In genomic region chr17:73740370-73740769, GRCh38 we compare ENCODE assay signal across 19 cellular contexts.
DNase-seq lines count a peak whose midpoint lies in the region; ATAC-seq and TF ChIP-seq lines count a peak whose summit lies in the region.
"Had no signal": no experiment of that assay in that cellular context is flagged by ENCODE, and none has a peak within 500 bp of the region (broad histone marks: within the 10 kb centered on the region; RNA-seq: fewer than 3 reads in every experiment).

No MANE protein-coding gene starts in this region.

- H3K4me1 ChIP-seq in liver (ENCODE audit: control insufficient read depth in 4 of 4, insufficient read depth in 4 of 4, low read length in 3 of 4) = no peaks in the 10 kb centered on the region
- H3K4me1 ChIP-seq: BE2C, HAP-1 had no signal

- H3K4me3 ChIP-seq in liver (ENCODE audit: low read depth in 1 of 3, low read length in 3 of 3) = no peak overlapping the region
- H3K4me3 ChIP-seq: HAP-1, MG63 had no signal

- ATAC-seq in GM18867 (IDR thresholded peaks at IDR 0.05; ENCODE audit: unreplicated experiment) (no peak), GM21381 (IDR thresholded peaks at IDR 0.05; ENCODE audit: unreplicated experiment) (no peak)
- ATAC-seq: Right ventricle myocardium inferior had no signal

- peaks cover 0 to 2% (median 0%) of the 10 kb centered on the region in 4 donors for H3K9me3 ChIP-seq in liver (ENCODE audit: control insufficient read depth in 4 of 4, low read length in 3 of 4)
- H3K9me3 ChIP-seq: BE2C, HAP-1, MG63 had no signal

- DNase-seq in AML-193 (lab: John Stamatoyannopoulos, UW) = peak; percentile 14 to 20
- peak; percentile 43 for DNase-seq in MV-4-11 (lab: John Stamatoyannopoulos, UW)
- peak; percentile 85 for DNase-seq in SKM-1 treated with dmso at 0.1 percent for 144 hours (lab: John Stamatoyannopoulos, UW; ENCODE audit: unreplicated experiment)
- no peak for DNase-seq in NCI-H2171 treated with DMSO at 0.1 percent for 48 hours (lab: John Stamatoyannopoulos, UW)
- no peak for DNase-seq in inferior parietal cortex (ENCODE audit: extremely low spot score)
- DNase-seq: BE2C, DMS79, Karpas-422, MG63, NCI-H1105 treated with DMSO at 0.1 percent for 48 hours, NCI-H187, NCI-H2107, NCI-H2227 treated with DMSO at 0.1 percent for 48 hours, NCI-H510A treated with DMSO at 0.1 percent for 48 hours had no signal

- 53% methylated on average over 8 of the region's 8 CpGs for WGBS in liver

- H3K27ac ChIP-seq in liver (ENCODE audit: low read depth in 1 of 2, low read length in 2 of 2) = no peak overlapping the region

- no peak for TF ChIP-seq CTCF in liver (IDR thresholded peaks at IDR 0.05; ENCODE audit: low read depth, low read length, missing input control)

- no peaks in the 10 kb centered on the region for H3K36me3 ChIP-seq in liver (ENCODE audit: control insufficient read depth in 4 of 4, insufficient read depth in 3 of 4, low read depth in 1 of 4, low read length in 3 of 4)
- H3K36me3 ChIP-seq: BE2C, HAP-1, MG63 had no signal

- H3K27me3 ChIP-seq in liver (ENCODE audit: control insufficient read depth in 4 of 4, insufficient read depth in 4 of 4, low read length in 3 of 4) = no peaks in the 10 kb centered on the region

- no peak overlapping the region for H3K9ac ChIP-seq in liver (ENCODE audit: low read depth in 1 of 2, low read length in 2 of 2)

- no peak for TF ChIP-seq RAD21 in liver (IDR thresholded peaks at IDR 0.05)

TF ChIP-seq in liver, 16 proteins besides CTCF, POLR2A, EP300 and RAD21:
- TF ChIP-seq NR2F2 (IDR thresholded peaks at IDR 0.05) (peak; percentile 80), RXRA (IDR thresholded peaks at IDR 0.05) (peak; percentile 31 to 59), YY1 (IDR thresholded peaks at IDR 0.05) (no peak)

Comparison
In these comparisons a context has a peak if more than half of its experiments do, and no peak if none do; other contexts are left out.
1. DNase-seq: peak in AML-193 (2 of 2), MV-4-11 (single experiment) and SKM-1 treated with dmso at 0.1 percent for 144 hours (single experiment); none in NCI-H2171 treated with DMSO at 0.1 percent for 48 hours (single experiment) and inferior parietal cortex (single experiment).